ENCODE assay signal across 9 cellular contexts in genomic region chr19:46975918-46976782, GRCh38. TPM values are rescaled to one million over a fixed set of nuclear protein-coding genes. Genes with fewer than 3 reads are reported as not detected.
A peak's percentile ranks its signal among the peaks of the same experiment; 100 is the strongest.
DNase-seq lines count a peak whose midpoint lies in the region; TF ChIP-seq lines count a peak whose summit lies in the region.
"Had no signal": no experiment of that assay in that cellular context is flagged by ENCODE, and none has a peak within 500 bp of the region (broad histone marks: within the 10 kb centered on the region; RNA-seq: fewer than 3 reads in every experiment).

No MANE protein-coding gene starts in this region.

- peaks cover 44% of the 10 kb centered on the region for H3K4me1 ChIP-seq in mesodermal cell (ENCODE audit: control insufficient read depth, insufficient read depth, low read length, poor library complexity, severe bottlenecking)
- peaks cover 19 to 31% of the 10 kb centered on the region in 2 donors for H3K4me1 ChIP-seq in uterus

- no peak for TF ChIP-seq POLR2A in erythroblast (IDR thresholded peaks at IDR 0.05; ENCODE audit: low read length)
- TF ChIP-seq POLR2A in uterus (IDR thresholded peaks at IDR 0.05) = no peak

- H3K36me3 ChIP-seq in BJ (ENCODE audit: control insufficient read depth, insufficient read depth, low read length) = no peaks in the 10 kb centered on the region
- H3K36me3 ChIP-seq in mesodermal cell (ENCODE audit: control insufficient read depth, insufficient read depth, low read length) = peaks cover 9% of the 10 kb centered on the region
- no peaks in the 10 kb centered on the region for H3K36me3 ChIP-seq in uterus

- intact Hi-C loops in uterus (cut with DNase I; ENCODE audit: low total_unique reads) = no loop called here

- H3K27me3 ChIP-seq in BJ (ENCODE audit: control insufficient read depth, insufficient read depth, low read length) (no peaks in the 10 kb centered on the region), uterus (no peaks in the 10 kb centered on the region)

- peak; percentile 94 for DNase-seq in BJ (ENCODE audit: low read depth)
- DNase-seq in RKO (ENCODE audit: low spot score) = peak; percentile 27
- DNase-seq in erythroblast (lab: John Stamatoyannopoulos, UW) = peak; percentile 43 to 61
- peak; percentile 90 to 93 for DNase-seq in uterus
- no peak for DNase-seq in NCI-H774 (lab: John Stamatoyannopoulos, UW)
- DNase-seq in KBM-7 = no peak
- no peak for DNase-seq in NCI-H510A (lab: John Stamatoyannopoulos, UW)

- TF ChIP-seq CTCF in BJ (IDR thresholded peaks at IDR 0.05; ENCODE audit: insufficient read depth, low read depth, low read length) (no peak), uterus (IDR thresholded peaks at IDR 0.05) (no peak)

- H3K4me3 ChIP-seq in BJ (ENCODE audit: low read depth, low read length) (no peak overlapping the region), mesodermal cell (ENCODE audit: extremely low read depth, insufficient read depth, low read length, poor library complexity, severe bottlenecking) (no peak overlapping the region), uterus (no peak overlapping the region)
- H3K4me3 ChIP-seq: GM12878 had no signal

- WGBS in mesodermal cell (ENCODE audit: insufficient coverage in 2 of 2), 2 experiments = 55 to 62% methylated on average over 15 to 16 of the region's 18 CpGs

- no peaks in the 10 kb centered on the region for H3K9me3 ChIP-seq in mesodermal cell (ENCODE audit: control insufficient read depth, low read length)
- no peaks in the 10 kb centered on the region for H3K9me3 ChIP-seq in uterus

- POLR2A ChIA-PET in BJ (lab: Charles Lee) = no interaction called here

- CTCF ChIA-PET in BJ (lab: Yijun Ruan, JAX) = interaction anchor here (0.7 to 2.3 kb wide), 12 partner anchors 10 to 218 kb away, joined by 3 to 8 read pairs (median 4); no protein-coding TSS in a partner anchor

- H3K27ac ChIP-seq in mesodermal cell (ENCODE audit: low read depth, low read length, severe bottlenecking) = peak overlapping the region; percentile 100
- H3K27ac ChIP-seq in uterus = peak overlapping the region; percentile 80 to 86

- in situ Hi-C loops in KBM-7 (cut with MboI; ENCODE audit: low pct_unique_long_range_greater_than_20kb, low sequenced_read_pairs) = no loop called here

RNA-seq across cellular contexts. Expression of gene NPAS1, which starts 43.5 kb away (rescaled TPM):
- 2.6 and 4.6 TPM in 2 replicates for polyA plus RNA-seq in BJ (2011; rRNA removed)
- polyA minus RNA-seq in BJ (2011; rRNA and poly(A)+ RNA removed) = 1.9 and 2.1 TPM in 2 replicates
- 14.1 TPM for polyA plus RNA-seq in mesodermal cell (2013, experiment 1 of 2)
- polyA plus RNA-seq in mesodermal cell (2013, experiment 2 of 2) = 10.8 TPM
- total RNA-seq in uterus = not detected

Comparison
In these comparisons a context has a peak if more than half of its experiments do, and no peak if none do; other contexts are left out.
1. DNase-seq: peak in BJ (single experiment), RKO (single experiment), erythroblast (2 of 2) and uterus (2 of 2); none in NCI-H774 (single experiment), KBM-7 (single experiment) and NCI-H510A (single experiment).